13 cellular contexts compared by ENCODE assay signal in the genomic region with DNA sequence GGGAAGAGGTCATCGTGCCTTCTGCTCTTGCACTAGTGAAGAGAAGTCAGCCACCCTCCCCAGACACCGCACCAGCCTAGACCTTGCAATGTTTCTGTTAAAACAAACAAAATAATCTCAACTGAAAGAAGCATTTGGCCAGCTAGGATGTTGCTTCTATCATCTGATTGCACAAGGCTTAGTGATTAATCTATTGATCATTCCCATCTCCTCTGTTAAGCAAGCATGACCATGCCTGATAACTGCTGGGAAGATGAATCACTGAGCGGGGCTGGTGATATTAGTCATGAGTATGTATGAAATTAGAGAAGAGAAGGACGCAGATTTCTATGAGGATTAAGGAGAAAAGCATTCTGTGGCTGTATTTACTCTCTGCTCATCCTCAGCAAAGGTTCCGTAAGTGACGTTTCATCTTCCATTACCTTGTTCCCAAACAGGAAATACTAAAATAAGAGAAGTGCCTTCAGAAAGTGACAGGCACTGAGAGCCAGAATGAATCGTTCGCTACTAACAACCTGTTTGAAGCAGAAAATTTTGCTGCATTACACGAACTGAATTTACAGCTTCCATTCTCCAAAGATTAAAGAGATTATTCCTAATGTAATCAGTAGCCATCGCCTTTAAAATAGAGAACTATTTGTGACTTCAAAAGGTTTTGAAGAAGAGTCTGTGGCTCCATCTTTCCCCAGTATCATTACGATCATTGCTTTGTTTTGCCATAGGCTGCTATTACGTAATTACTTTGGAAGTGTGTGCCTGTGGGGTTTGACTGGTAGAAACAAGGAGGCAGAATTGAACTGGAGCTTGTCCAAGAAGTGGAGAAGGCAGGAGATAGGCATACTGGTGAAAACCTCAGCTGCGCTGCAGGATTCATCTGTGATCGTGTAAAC.
A peak's percentile ranks its signal among the peaks of the same experiment; 100 is the strongest.
DNase-seq lines count a peak whose midpoint lies in the region; ATAC-seq and TF ChIP-seq lines count a peak whose summit lies in the region.
"Had no signal": no experiment of that assay in that cellular context is flagged by ENCODE, and none has a peak within 500 bp of the region (broad histone marks: within the 10 kb centered on the region; RNA-seq: fewer than 3 reads in every experiment).

No MANE protein-coding gene starts in this region.

- no peak for ATAC-seq in heart right ventricle
- ATAC-seq in HG03025 (IDR thresholded peaks at IDR 0.05; ENCODE audit: low FRiP score, unreplicated experiment), result no peak
- no peak for ATAC-seq in HG03196 (IDR thresholded peaks at IDR 0.05; ENCODE audit: unreplicated experiment)
- ATAC-seq: activated T-cell treated with anti-CD3 and anti-CD28 coated beads, Interleukin-2, amount 50 U/mL, for 4 hours; T-helper 17 cell had no signal

- H3K4me3 ChIP-seq in AG09309 (ENCODE audit: control insufficient read depth, low read depth, low read length) (no peak overlapping the region), heart right ventricle (no peak overlapping the region)
- H3K4me3 ChIP-seq: vagina had no signal

- H3K9me3 ChIP-seq in heart right ventricle, result no peaks in the 10 kb centered on the region
- H3K9me3 ChIP-seq: vagina had no signal

- H3K27me3 ChIP-seq in heart right ventricle, result peaks cover 0 to 10% (median 6%) of the 10 kb centered on the region in 7 donors
- H3K27me3 ChIP-seq: vagina had no signal

- WGBS in heart right ventricle, 2 donors, result 69 to 74% methylated on average over 14 of the region's 14 CpGs

- H3K36me3 ChIP-seq in heart right ventricle, result no peaks in the 10 kb centered on the region
- H3K36me3 ChIP-seq: vagina had no signal

- intact Hi-C loops in heart right ventricle (cut with DNase I), result no loop called here

- DNase-seq in AG09309 (ENCODE audit: low read depth) (peak; percentile 73), LHCN-M2 (ENCODE audit: low read depth) (peak; percentile 86), amniotic epithelial cell (ENCODE audit: low read depth) (peak; percentile 85), iris pigment epithelial cell (ENCODE audit: low read depth) (peak; percentile 96), heart right ventricle (no peak), NCI-H2196 (lab: John Stamatoyannopoulos, UW; ENCODE audit: unreplicated experiment) (no peak)
- DNase-seq: activated T-cell treated with anti-CD3 and anti-CD28 coated beads, Interleukin-2, amount 50 U/mL, for 4 hours; CD4-positive, alpha-beta T cell; midbrain; T-helper 17 cell had no signal

- TF ChIP-seq CTCF in AG09309 (IDR thresholded peaks at IDR 0.05; ENCODE audit: control insufficient read depth, insufficient read depth, low read depth, low read length, missing control alignments), result no peak
- TF ChIP-seq CTCF in heart right ventricle (IDR thresholded peaks at IDR 0.05), result no peak

- no peak overlapping the region for H3K27ac ChIP-seq in heart right ventricle
- H3K27ac ChIP-seq: vagina had no signal

- no peaks in the 10 kb centered on the region for H3K4me1 ChIP-seq in heart right ventricle
- H3K4me1 ChIP-seq: vagina had no signal

Comparison
In these comparisons a context has a peak if more than half of its experiments do, and no peak if none do; other contexts are left out.
1. DNase-seq: peak in AG09309 (single experiment), LHCN-M2 (single experiment), amniotic epithelial cell (single experiment) and iris pigment epithelial cell (single experiment); none in heart right ventricle (0 of 2) and NCI-H2196 (single experiment).